9 cellular contexts compared by ENCODE assay signal in genomic region chr2:115161531-115162453, GRCh38.
DNase-seq lines count a peak whose midpoint lies in the region; ATAC-seq and TF ChIP-seq lines count a peak whose summit lies in the region.
"Had no signal": no experiment of that assay in that cellular context is flagged by ENCODE, and none has a peak within 500 bp of the region (broad histone marks: within the 10 kb centered on the region; RNA-seq: fewer than 3 reads in every experiment).

No MANE protein-coding gene starts in this region.

- no peak for TF ChIP-seq EP300 in gastroesophageal sphincter (IDR thresholded peaks at IDR 0.05)

- in situ Hi-C loops in mammary epithelial cell (cut with MboI; ENCODE audit: low sequenced_read_pairs in 2 of 2), result no loop called here

- H3K27me3 Mint-ChIP-seq in chondrocyte (ENCODE audit: low read depth), result peaks cover 43% of the 10 kb centered on the region

- WGBS in mammary epithelial cell (ENCODE audit: low coverage, missing lambda C conversion rate), result 3% methylated on average over 5 of the region's 113 CpGs
- WGBS in lung, 2 donors, result 2% methylated on average over 49 to 113 of the region's 113 CpGs
- WGBS in urinary bladder, result under 1% methylated on average over 111 of the region's 113 CpGs
- no CpG with 5 or more reads among the region's 113 CpGs for WGBS in gastroesophageal sphincter (ENCODE audit: low coverage in 1 of 2), 2 donors

- no peaks in the 10 kb centered on the region for H4K20me1 ChIP-seq in mammary epithelial cell (ENCODE audit: insufficient read depth, low read length)

- no peaks in the 10 kb centered on the region for H3K9me3 ChIP-seq in breast epithelium
- H3K9me3 ChIP-seq in mammary epithelial cell (replicated peaks; ENCODE audit: insufficient read depth, low read length), result no peaks in the 10 kb centered on the region
- H3K9me3 ChIP-seq in lung (ENCODE audit: control insufficient read depth in 2 of 2, insufficient read depth in 1 of 2, low read length in 1 of 2), result peaks cover 0 to 5% of the 10 kb centered on the region in 2 donors
- no peaks in the 10 kb centered on the region for H3K9me3 ChIP-seq in gastroesophageal sphincter

- no peak overlapping the region for H3K4me3 Mint-ChIP-seq in chondrocyte (ENCODE audit: unreplicated experiment)

- H3K27ac ChIP-seq in breast epithelium, result no peak overlapping the region
- no peak overlapping the region for H3K27ac ChIP-seq in mammary epithelial cell (ENCODE audit: insufficient read depth, low read depth, low read length)
- H3K27ac ChIP-seq in lung (ENCODE audit: low read depth in 1 of 2, low read length in 1 of 2), result no peak overlapping the region
- H3K27ac ChIP-seq in urinary bladder (ENCODE audit: low read depth), result no peak overlapping the region
- peak overlapping the region in 1 of 4 donors; percentile 32 for H3K27ac ChIP-seq in gastroesophageal sphincter

- no peak for TF ChIP-seq CTCF in breast epithelium (IDR thresholded peaks at IDR 0.05)
- TF ChIP-seq CTCF in mammary epithelial cell (conservative IDR thresholded peaks at IDR 0.05 in 1 of 2, IDR thresholded peaks at IDR 0.05 in 1 of 2; ENCODE audit: extremely low read depth in 1 of 2, insufficient read depth in 1 of 2, low read depth in 1 of 2, low read length in 2 of 2), result no peak
- no peak for TF ChIP-seq CTCF in chondrocyte (IDR thresholded peaks at IDR 0.05)
- TF ChIP-seq CTCF in lung (IDR thresholded peaks at IDR 0.05; ENCODE audit: control extremely low read depth, extremely low read depth), result no peak
- no peak for TF ChIP-seq CTCF in gastroesophageal sphincter (IDR thresholded peaks at IDR 0.05)

- H3K4me2 ChIP-seq in mammary epithelial cell (ENCODE audit: insufficient read depth, low read depth, low read length), result no peak overlapping the region

- H3K4me3 ChIP-seq in breast epithelium (peak overlapping the region in 2 of 3 donors; percentile 45 to 57), mammary epithelial cell (replicated peaks in 1 of 3; ENCODE audit: insufficient read depth in 1 of 3, low read depth in 2 of 3, low read length in 3 of 3) (no peak overlapping the region), lung (no peak overlapping the region), urinary bladder (ENCODE audit: low read depth, low read length) (peak overlapping the region; percentile 39), gastroesophageal sphincter (peak overlapping the region in 1 of 2 donors; percentile 45)

- H3K27me3 ChIP-seq in breast epithelium, result peaks cover 0 to 57% of the 10 kb centered on the region in 2 donors
- H3K27me3 ChIP-seq in mammary epithelial cell (ENCODE audit: insufficient read depth, low read length), result peaks cover 12% of the 10 kb centered on the region
- H3K27me3 ChIP-seq in lung (ENCODE audit: control insufficient read depth, insufficient read depth), result peaks cover 23% of the 10 kb centered on the region
- H3K27me3 ChIP-seq in gastroesophageal sphincter, result peaks cover 41% of the 10 kb centered on the region

- no peak overlapping the region for H3K27ac Mint-ChIP-seq in chondrocyte (ENCODE audit: unreplicated experiment)

- BruUV-seq in mammary epithelial cell (replicated peaks; lab: Mats Ljungman, UMichigan), result no TSS peak

- H3K36me3 ChIP-seq in breast epithelium (peaks cover 6% of the 10 kb centered on the region), mammary epithelial cell (ENCODE audit: insufficient read depth, low read length) (no peaks in the 10 kb centered on the region), lung (ENCODE audit: control insufficient read depth in 2 of 2, insufficient read depth in 2 of 2, low read length in 2 of 2) (no peaks in the 10 kb centered on the region), urinary bladder (ENCODE audit: insufficient read depth) (no peaks in the 10 kb centered on the region), gastroesophageal sphincter (no peaks in the 10 kb centered on the region)

- DNase-seq in breast epithelium (ENCODE audit: low spot score in 2 of 2) (no peak), mammary epithelial cell (no peak), chondrocyte (ENCODE audit: low spot score) (peak; percentile 64), lung (ENCODE audit: low spot score) (no peak), foreskin melanocyte (no peak)
- DNase-seq: NCI-H446 treated with DMSO at 0.1 percent for 48 hours had no signal

- H3K4me1 ChIP-seq in breast epithelium (no peaks in the 10 kb centered on the region), mammary epithelial cell (ENCODE audit: insufficient read depth, low read length) (no peaks in the 10 kb centered on the region), lung (ENCODE audit: control insufficient read depth in 2 of 2, insufficient read depth in 2 of 2, low read length in 2 of 2) (peaks cover 0 to 2% of the 10 kb centered on the region in 2 donors), urinary bladder (ENCODE audit: insufficient read depth) (no peaks in the 10 kb centered on the region), gastroesophageal sphincter (peaks cover 0 to 18% (median 0%) of the 10 kb centered on the region in 3 donors)

- peaks cover 2% of the 10 kb centered on the region for H3K36me3 Mint-ChIP-seq in chondrocyte (ENCODE audit: low read depth)

- H3K4me1 Mint-ChIP-seq in chondrocyte (ENCODE audit: low read depth), result peaks cover 9% of the 10 kb centered on the region

- no peaks in the 10 kb centered on the region for H3K79me2 ChIP-seq in mammary epithelial cell (ENCODE audit: insufficient read depth, low read length)

- peak; percentile 39 for ATAC-seq in lung (ENCODE audit: insufficient read depth, low FRiP score)
- ATAC-seq in GM18498 (IDR thresholded peaks at IDR 0.05; ENCODE audit: unreplicated experiment), result no peak
- ATAC-seq in gastroesophageal sphincter, result no peak

- no peak overlapping the region for H3K9ac ChIP-seq in mammary epithelial cell (ENCODE audit: insufficient read depth, low read length)

- CTCF ChIA-PET in mammary epithelial cell (lab: Charles Lee; ENCODE audit: low non-redundant PET), result no interaction called here

- TF ChIP-seq POLR2A in breast epithelium (IDR thresholded peaks at IDR 0.05), result no peak
- TF ChIP-seq POLR2A in gastroesophageal sphincter (IDR thresholded peaks at IDR 0.05), result no peak

- intact Hi-C loops in breast epithelium (cut with DNase I; ENCODE audit: low total_unique reads), result no loop called here
- intact Hi-C loops in mammary epithelial cell (cut with micrococcal nuclease), result no loop called here

- dilution Hi-C loops in mammary epithelial cell (cut with HindIII; ENCODE audit: low sequenced_read_pairs), result no loop called here

- H3K9me3 Mint-ChIP-seq in chondrocyte (ENCODE audit: low read depth), result no peaks in the 10 kb centered on the region

- no peak overlapping the region for H2AFZ ChIP-seq in mammary epithelial cell (ENCODE audit: low read depth, low read length)

Comparison
In these comparisons a context has a peak if more than half of its experiments do, and no peak if none do; other contexts are left out.
1. H3K4me3 ChIP-seq: peak in breast epithelium (2 of 3) and urinary bladder (single experiment); none in mammary epithelial cell (0 of 3) and lung (single experiment).